Comparison of ENCODE assay signal across 1 cellular context in genomic region chr22:46147471-46148267, GRCh38.
TF ChIP-seq lines count a peak whose summit lies in the region.

No MANE protein-coding gene starts in this region.

TF ChIP-seq in HepG2, 621 proteins besides CTCF, POLR2A, EP300 and RAD21 (continued from another document and continues in another):
- TF ChIP-seq AHDC1 (CRISPR knock-in tag; IDR thresholded peaks at IDR 0.05; ENCODE audit: borderline replicate concordance) (no peak), AGO2 (optimal IDR thresholded peaks at IDR 0.05; ENCODE audit: low read depth, low read length) (peak; percentile 42), ZMYM4 (CRISPR knock-in tag; IDR thresholded peaks at IDR 0.05) (peak; percentile 56; the same call in 1 of the 2 replicates), PHF20 (CRISPR knock-in tag; IDR thresholded peaks at IDR 0.05) (no peak), HINFP (CRISPR knock-in tag; IDR thresholded peaks at IDR 0.05; ENCODE audit: low read depth) (peak; percentile 53; the same call in 1 of the 2 replicates), RFX3 (CRISPR knock-in tag; IDR thresholded peaks at IDR 0.05) (no peak), PBX3 (CRISPR knock-in tag; IDR thresholded peaks at IDR 0.05; ENCODE audit: borderline replicate concordance) (no peak), TFDP1 (CRISPR knock-in tag; IDR thresholded peaks at IDR 0.05; ENCODE audit: borderline replicate concordance) (peak; percentile 50; the same call in 1 of the 2 replicates), FOXP1 (IDR thresholded peaks at IDR 0.05) (no peak), FOXP1 (CRISPR knock-in tag; IDR thresholded peaks at IDR 0.05) (peak; percentile 48; the same call in 1 of the 2 replicates), JDP2 (CRISPR knock-in tag; IDR thresholded peaks at IDR 0.05; ENCODE audit: borderline replicate concordance) (no peak), TRIM22 (IDR thresholded peaks at IDR 0.05) (no peak), ETS1 (CRISPR knock-in tag; IDR thresholded peaks at IDR 0.05) (no peak), MAFF (IDR thresholded peaks at IDR 0.05; ENCODE audit: low read depth, low read length) (no peak), MIER3 (CRISPR knock-in tag; IDR thresholded peaks at IDR 0.05; ENCODE audit: borderline replicate concordance) (peak; percentile 61; the same call in 1 of the 2 replicates), GPN1 (CRISPR knock-in tag; IDR thresholded peaks at IDR 0.05; ENCODE audit: borderline replicate concordance) (no peak; the same call in 1 of the 2 replicates), ZC3H4 (CRISPR knock-in tag; IDR thresholded peaks at IDR 0.05; ENCODE audit: borderline replicate concordance) (no peak), NFAT5 (CRISPR knock-in tag; IDR thresholded peaks at IDR 0.05) (no peak), NFYC (CRISPR knock-in tag; IDR thresholded peaks at IDR 0.05) (no peak), NR2C2 (CRISPR knock-in tag; IDR thresholded peaks at IDR 0.05; ENCODE audit: borderline replicate concordance) (peak; percentile 63), DDIT3 (CRISPR knock-in tag; IDR thresholded peaks at IDR 0.05) (no peak), PAF1 (CRISPR knock-in tag; IDR thresholded peaks at IDR 0.05) (no peak), SMARCC2 (IDR thresholded peaks at IDR 0.05) (no peak), GMEB2 (CRISPR knock-in tag; IDR thresholded peaks at IDR 0.05; ENCODE audit: low read depth) (no peak), FOXA3 (CRISPR knock-in tag; IDR thresholded peaks at IDR 0.05) (peak; percentile 68), ZNF569 (CRISPR knock-in tag; IDR thresholded peaks at IDR 0.05; ENCODE audit: borderline replicate concordance) (no peak), MTA3 (CRISPR knock-in tag; IDR thresholded peaks at IDR 0.05) (no peak), POLR2AphosphoS2 (IDR thresholded peaks at IDR 0.05; ENCODE audit: low read depth, low read length) (no peak), ZNF605 (CRISPR knock-in tag; IDR thresholded peaks at IDR 0.05) (peak; percentile 71), ZNF264 (CRISPR knock-in tag; IDR thresholded peaks at IDR 0.05) (no peak), ZNF33A (CRISPR knock-in tag; IDR thresholded peaks at IDR 0.05; ENCODE audit: borderline replicate concordance) (no peak), ETV6 (CRISPR knock-in tag; conservative IDR thresholded peaks at IDR 0.05) (no peak), CSRNP1 (CRISPR knock-in tag; IDR thresholded peaks at IDR 0.05) (no peak), HNF1B (CRISPR knock-in tag; IDR thresholded peaks at IDR 0.05) (peak; percentile 92)
